In genomic region chr4:105677689-105678088, GRCh38 we compare ENCODE assay signal across 32 cellular contexts.
"Had no signal": no experiment of that assay in that cellular context is flagged by ENCODE, and none has a peak within 500 bp of the region (broad histone marks: within the 10 kb centered on the region; RNA-seq: fewer than 3 reads in every experiment).

No MANE protein-coding gene starts in this region.

- H3K9me3 ChIP-seq: ascending aorta, MG63 had no signal

- H3K27me3 Mint-ChIP-seq: activated naive CD8-positive, alpha-beta T cell treated with anti-CD3 and anti-CD28 coated beads for 36 hours had no signal

- DNase-seq: activated CD4-positive, alpha-beta T cell treated with anti-CD3 and anti-CD28 coated beads for 1 hour; activated CD4-positive, alpha-beta T cell treated with anti-CD3 and anti-CD28 coated beads for 48 hours; activated CD4-positive, CD25-positive, alpha-beta regulatory T cell; activated CD8-positive, alpha-beta T cell treated with anti-CD3 and anti-CD28 coated beads for 36 hours; activated effector memory CD4-positive, alpha-beta T cell treated with anti-CD3 and anti-CD28 coated beads, Interleukin-2, amount 50 U/mL, for 16 hours; activated naive CD4-positive, alpha-beta T cell; activated naive CD4-positive, alpha-beta T cell treated with anti-CD3 and anti-CD28 coated beads, Interleukin-2, amount 50 U/mL, for 16 hours; activated naive CD8-positive, alpha-beta T cell treated with anti-CD3 and anti-CD28 coated beads for 36 hours; activated T-cell treated with anti-CD3 and anti-CD28 coated beads, Interleukin-2, amount 50 U/mL, for 1 hour; activated T-cell treated with anti-CD3 and anti-CD28 coated beads, Interleukin-2, amount 50 U/mL, for 72 hours; amygdala; MG63; NCI-H1048; NCI-H1105 treated with DMSO at 0.1 percent for 48 hours; NCI-H1436 treated with DMSO at 0.1 percent for 48 hours; NCI-H1694 treated with DMSO at 0.1 percent for 48 hours; NCI-H2029; NCI-H510A; NCI-H526; NCI-H748 treated with DMSO at 0.1 percent for 48 hours; NK-92 treated with Interleukin-12 subunit alpha and Interleukin-12 subunit beta, amount 100 ng/mL, for 24 hours; PC-9; Right ventricle myocardium superior; SW 1271; T-helper 1 cell; T-helper 2 cell; T-helper 9 cell; WERI-Rb-1 had no signal

- H3K27ac ChIP-seq: ascending aorta, cardiac muscle cell, PC-9, WERI-Rb-1 had no signal

- H3K4me3 Mint-ChIP-seq: activated CD8-positive, alpha-beta T cell treated with anti-CD3 and anti-CD28 coated beads for 36 hours; activated naive CD8-positive, alpha-beta T cell treated with anti-CD3 and anti-CD28 coated beads for 36 hours; activated T-cell treated with anti-CD3 and anti-CD28 coated beads, Interleukin-2, amount 50 U/mL, for 72 hours; activated T-helper 17 cell treated with anti-CD3 and anti-CD28 coated beads, Interleukin-2, amount 50 U/mL, for 72 hours; central memory CD8-positive, alpha-beta T cell had no signal

- H3K9me3 Mint-ChIP-seq: activated CD8-positive, alpha-beta T cell treated with anti-CD3 and anti-CD28 coated beads for 36 hours; activated naive CD8-positive, alpha-beta T cell treated with anti-CD3 and anti-CD28 coated beads for 36 hours; activated T-cell treated with anti-CD3 and anti-CD28 coated beads, Interleukin-2, amount 50 U/mL, for 72 hours; activated T-helper 17 cell treated with anti-CD3 and anti-CD28 coated beads, Interleukin-2, amount 50 U/mL, for 72 hours; central memory CD8-positive, alpha-beta T cell had no signal

- H3K4me2 ChIP-seq: PC-9 had no signal

- ATAC-seq: activated CD8-positive, alpha-beta T cell treated with anti-CD3 and anti-CD28 coated beads for 36 hours; activated T-cell treated with anti-CD3 and anti-CD28 coated beads, Interleukin-2, amount 50 U/mL, for 72 hours; activated T-helper 17 cell treated with anti-CD3 and anti-CD28 coated beads, Interleukin-2, amount 50 U/mL, for 72 hours had no signal

- H3K4me3 ChIP-seq: ascending aorta, cardiac muscle cell, MG63, PC-9 had no signal

- H3K4me1 Mint-ChIP-seq: activated naive CD8-positive, alpha-beta T cell treated with anti-CD3 and anti-CD28 coated beads for 36 hours; activated T-helper 17 cell treated with anti-CD3 and anti-CD28 coated beads, Interleukin-2, amount 50 U/mL, for 72 hours; central memory CD8-positive, alpha-beta T cell had no signal

- H3K36me3 ChIP-seq: MG63 had no signal

- H3K27ac Mint-ChIP-seq: activated CD8-positive, alpha-beta T cell treated with anti-CD3 and anti-CD28 coated beads for 36 hours; activated naive CD8-positive, alpha-beta T cell treated with anti-CD3 and anti-CD28 coated beads for 36 hours; activated T-cell treated with anti-CD3 and anti-CD28 coated beads, Interleukin-2, amount 50 U/mL, for 72 hours; activated T-helper 17 cell treated with anti-CD3 and anti-CD28 coated beads, Interleukin-2, amount 50 U/mL, for 72 hours had no signal

- H2AFZ ChIP-seq: PC-9 had no signal

- H3K4me1 ChIP-seq: ascending aorta had no signal

- H3K27me3 ChIP-seq: ascending aorta, cardiac muscle cell, MG63 had no signal
